Comparison of ENCODE assay signal across 21 cellular contexts in genomic region chr15:101808201-101808600, GRCh38. TPM values are rescaled to one million over a fixed set of nuclear protein-coding genes. Genes with fewer than 3 reads are reported as not detected.
DNase-seq lines count a peak whose midpoint lies in the region; ATAC-seq and TF ChIP-seq lines count a peak whose summit lies in the region.
"Had no signal": no experiment of that assay in that cellular context is flagged by ENCODE, and none has a peak within 500 bp of the region (broad histone marks: within the 10 kb centered on the region; RNA-seq: fewer than 3 reads in every experiment).

No MANE protein-coding gene starts in this region.

- peak overlapping the region; percentile 93 for H3K27ac Mint-ChIP-seq in HFFc6
- H3K27ac Mint-ChIP-seq in effector memory CD8-positive, alpha-beta T cell, result no peak overlapping the region
- H3K27ac Mint-ChIP-seq: activated naive CD4-positive, alpha-beta T cell treated with anti-CD3 and anti-CD28 coated beads for 36 hours; naive thymus-derived CD4-positive, alpha-beta T cell had no signal

- no peak overlapping the region for H3K4me3 ChIP-seq in AG10803 (ENCODE audit: low read length)
- H3K4me3 ChIP-seq in WI38 (ENCODE audit: low read depth, low read length), result peak overlapping the region; percentile 3; the same call in 1 of the 2 replicates
- H3K4me3 ChIP-seq: BLaER1, uterus had no signal

- no peak for ATAC-seq in effector memory CD8-positive, alpha-beta T cell (replicated peaks)
- ATAC-seq: naive thymus-derived CD4-positive, alpha-beta T cell had no signal

- TF ChIP-seq CTCF in AG10803 (conservative IDR thresholded peaks at IDR 0.05; ENCODE audit: low read length), result no peak
- TF ChIP-seq CTCF in HFFc6 (IDR thresholded peaks at IDR 0.05), result no peak
- TF ChIP-seq CTCF in WI38 (IDR thresholded peaks at IDR 0.05; ENCODE audit: low read depth, low read length), result no peak

- H3K4me1 Mint-ChIP-seq in HFFc6 (ENCODE audit: low read depth), result peaks cover 61% of the 10 kb centered on the region
- no peaks in the 10 kb centered on the region for H3K4me1 Mint-ChIP-seq in effector memory CD8-positive, alpha-beta T cell (ENCODE audit: low read depth in 2 of 2)
- H3K4me1 Mint-ChIP-seq: naive thymus-derived CD4-positive, alpha-beta T cell had no signal

- H3K9me3 Mint-ChIP-seq in HFFc6, result no peaks in the 10 kb centered on the region
- H3K9me3 Mint-ChIP-seq in effector memory CD8-positive, alpha-beta T cell, result no peaks in the 10 kb centered on the region
- H3K9me3 Mint-ChIP-seq: activated naive CD4-positive, alpha-beta T cell treated with anti-CD3 and anti-CD28 coated beads for 36 hours had no signal

- DNase-seq in AG10803 (ENCODE audit: low read depth), result peak; percentile 68
- peak; percentile 55 for DNase-seq in HFFc6
- DNase-seq in kidney glomerular epithelial cell (lab: John Stamatoyannopoulos, UW), result peak; percentile 34
- DNase-seq in activated CD4-positive, alpha-beta T cell treated with anti-CD3 and anti-CD28 coated beads, Interleukin-2, amount 50 U/mL, for 4 hours, result no peak
- no peak for DNase-seq in NCI-H226
- no peak for DNase-seq in effector memory CD8-positive, alpha-beta T cell
- DNase-seq in activated CD4-positive, alpha-beta T cell treated with anti-CD3 and anti-CD28 coated beads for 4 hours, result no peak
- DNase-seq: activated CD4-positive, CD25-positive, alpha-beta regulatory T cell treated with anti-CD3 and anti-CD28 coated beads, Interleukin-2, amount 50 U/mL, for 72 hours; activated CD8-positive, alpha-beta memory T cell treated with anti-CD3 and anti-CD28 coated beads, Interleukin-2, amount 50 U/mL, for 48 hours; activated naive CD4-positive, alpha-beta T cell treated with anti-CD3 and anti-CD28 coated beads for 36 hours; DND-41; H7; naive thymus-derived CD4-positive, alpha-beta T cell; NCI-H82; stimulated activated naive CD4-positive, alpha-beta T cell; uterus had no signal

- no peaks in the 10 kb centered on the region; the same call in 1 of the 2 replicates for H3K27me3 Mint-ChIP-seq in HFFc6 (ENCODE audit: insufficient read depth)
- peaks cover 56 to 59% of the 10 kb centered on the region in 2 donors for H3K27me3 Mint-ChIP-seq in effector memory CD8-positive, alpha-beta T cell

- H3K4me3 Mint-ChIP-seq in HFFc6, result peak overlapping the region; percentile 85
- H3K4me3 Mint-ChIP-seq in effector memory CD8-positive, alpha-beta T cell, result no peak overlapping the region
- H3K4me3 Mint-ChIP-seq: activated naive CD4-positive, alpha-beta T cell treated with anti-CD3 and anti-CD28 coated beads for 36 hours; naive thymus-derived CD4-positive, alpha-beta T cell had no signal

- no peaks in the 10 kb centered on the region; the same call in 1 of the 2 replicates for H3K36me3 Mint-ChIP-seq in HFFc6 (ENCODE audit: low read depth)
- no peaks in the 10 kb centered on the region for H3K36me3 Mint-ChIP-seq in effector memory CD8-positive, alpha-beta T cell (ENCODE audit: insufficient read depth)
- H3K36me3 Mint-ChIP-seq: naive thymus-derived CD4-positive, alpha-beta T cell had no signal

RNA-seq across cellular contexts. Expression of gene OR4F15, which starts 3.8 kb away (rescaled TPM):
- under 1 TPM; 0.14 to 0.27 (median 0.23) TPM for total RNA-seq in HFFc6 (2021; fragmentation: NEBNext Ultra II Directional; extraction: Animal tissue kit (Norgen Biotek cat#: 25700))
- total RNA-seq: activated naive CD4-positive, alpha-beta T cell treated with anti-CD3 and anti-CD28 coated beads for 36 hours; fibroblast of villous mesenchyme; H7; liver; T-helper 1 cell treated with Interleukin-12 subunit alpha and Interleukin-12 subunit beta and Interleukin-4 antibody, amounts not matched to agents 30 ng/mL and 1 ng/mL, for 36 hours; uterus had no signal

RNA-seq across cellular contexts. Expression of gene OR4F6, which starts 4.9 kb away (rescaled TPM):
- not detected for total RNA-seq in HFFc6 (2021; fragmentation: NEBNext Ultra II Directional; extraction: Animal tissue kit (Norgen Biotek cat#: 25700))
- total RNA-seq: activated naive CD4-positive, alpha-beta T cell treated with anti-CD3 and anti-CD28 coated beads for 36 hours; fibroblast of villous mesenchyme; H7; liver; naive thymus-derived CD4-positive, alpha-beta T cell; T-helper 1 cell treated with Interleukin-12 subunit alpha and Interleukin-12 subunit beta and Interleukin-4 antibody, amounts not matched to agents 30 ng/mL and 1 ng/mL, for 36 hours; uterus had no signal

Comparison
In these comparisons a context has a peak if more than half of its experiments do, and no peak if none do; other contexts are left out.
1. DNase-seq: peak in AG10803 (single experiment), HFFc6 (single experiment) and kidney glomerular epithelial cell (single experiment); none in activated CD4-positive, alpha-beta T cell treated with anti-CD3 and anti-CD28 coated beads, Interleukin-2, amount 50 U/mL, for 4 hours (0 of 2), NCI-H226 (single experiment), effector memory CD8-positive, alpha-beta T cell (0 of 3) and activated CD4-positive, alpha-beta T cell treated with anti-CD3 and anti-CD28 coated beads for 4 hours (0 of 2).